In genomic region chr2:133780099-133780996, GRCh38 we compare ENCODE assay signal across 8 cellular contexts.
DNase-seq lines count a peak whose midpoint lies in the region; ATAC-seq and TF ChIP-seq lines count a peak whose summit lies in the region.

No MANE protein-coding gene starts in this region.

- H2AFZ ChIP-seq in SU-DHL-6 (ENCODE audit: low read depth, low read length, severe bottlenecking): no peak overlapping the region

- H3K79me2 ChIP-seq in DOHH2 (ENCODE audit: control insufficient read depth, low read length): no peaks in the 10 kb centered on the region
- H3K79me2 ChIP-seq in SU-DHL-6 (ENCODE audit: insufficient read depth, low read length): no peaks in the 10 kb centered on the region

- TF ChIP-seq CTCF in DOHH2 (IDR thresholded peaks at IDR 0.05; ENCODE audit: low read depth, low read length, poor library complexity, severe bottlenecking) (peak; percentile 73), SU-DHL-6 (IDR thresholded peaks at IDR 0.05; ENCODE audit: insufficient read depth, low read length, poor library complexity, severe bottlenecking) (peak; percentile 59), fibroblast of the aortic adventitia (IDR thresholded peaks at IDR 0.05; ENCODE audit: insufficient read depth, low read length) (peak; percentile 84)

- H4K20me1 ChIP-seq in DOHH2 (ENCODE audit: control insufficient read depth, insufficient read depth, low read depth, low read length) (no peaks in the 10 kb centered on the region), SU-DHL-6 (ENCODE audit: low read depth, low read length) (no peaks in the 10 kb centered on the region)

- ATAC-seq in GM19468 (IDR thresholded peaks at IDR 0.05; ENCODE audit: extremely low read depth, unreplicated experiment): peak; percentile 68
- no peak for ATAC-seq in GM21360 (IDR thresholded peaks at IDR 0.05; ENCODE audit: unreplicated experiment)
- no peak for ATAC-seq in HG02610 (IDR thresholded peaks at IDR 0.05; ENCODE audit: unreplicated experiment)

- DNase-seq in NCI-H128 (lab: John Stamatoyannopoulos, UW; ENCODE audit: unreplicated experiment) (peak; percentile 16), fibroblast of the aortic adventitia (ENCODE audit: low read depth) (peak; percentile 93), non-pigmented ciliary epithelial cell (ENCODE audit: low read depth) (peak; percentile 45)

- no peaks in the 10 kb centered on the region for H3K4me1 ChIP-seq in DOHH2 (ENCODE audit: control insufficient read depth, low read length)

- H3K27ac ChIP-seq in DOHH2 (ENCODE audit: low read depth, low read length) (no peak overlapping the region), SU-DHL-6 (ENCODE audit: low read depth, low read length) (no peak overlapping the region)

- no peaks in the 10 kb centered on the region for H3K9me3 ChIP-seq in DOHH2 (ENCODE audit: control insufficient read depth, insufficient read depth, low read length)
- no peaks in the 10 kb centered on the region for H3K9me3 ChIP-seq in SU-DHL-6 (ENCODE audit: insufficient read depth, low read length)

- H3K9me2 ChIP-seq in DOHH2 (replicated peaks; ENCODE audit: control insufficient read depth, low read length): no peaks in the 10 kb centered on the region
- no peaks in the 10 kb centered on the region for H3K9me2 ChIP-seq in SU-DHL-6 (replicated peaks; ENCODE audit: insufficient read depth, low read length)

- H3K36me3 ChIP-seq in DOHH2 (ENCODE audit: control insufficient read depth, low read length) (no peaks in the 10 kb centered on the region), SU-DHL-6 (ENCODE audit: low read length) (no peaks in the 10 kb centered on the region)

- no peak overlapping the region for H3K4me3 ChIP-seq in DOHH2 (ENCODE audit: low read length)
- H3K4me3 ChIP-seq in SU-DHL-6 (ENCODE audit: insufficient read depth, low read length, poor library complexity, severe bottlenecking): no peak overlapping the region
- H3K4me3 ChIP-seq in fibroblast of the aortic adventitia (ENCODE audit: low read depth, low read length): no peak overlapping the region

- H3K9ac ChIP-seq in SU-DHL-6 (ENCODE audit: low read length): no peak overlapping the region

- H3K4me2 ChIP-seq in DOHH2 (ENCODE audit: low read length) (no peak overlapping the region), SU-DHL-6 (ENCODE audit: low read depth, low read length, poor library complexity, severe bottlenecking) (no peak overlapping the region)

- H3K27me3 ChIP-seq in DOHH2 (ENCODE audit: control insufficient read depth, low read length) (peaks cover 6% of the 10 kb centered on the region; the same call in 1 of the 2 replicates), SU-DHL-6 (ENCODE audit: low read length) (no peaks in the 10 kb centered on the region)

- H3F3A ChIP-seq in DOHH2 (ENCODE audit: control insufficient read depth, insufficient read depth) (no peaks in the 10 kb centered on the region), SU-DHL-6 (ENCODE audit: insufficient read depth) (no peaks in the 10 kb centered on the region)

Comparison
In these comparisons a context has a peak if more than half of its experiments do, and no peak if none do; other contexts are left out.
1. DNase-seq: peak in every context shown above with its lines; median percentile 93 in fibroblast of the aortic adventitia; 45 in non-pigmented ciliary epithelial cell; 16 in NCI-H128.